ENCODE assay signal across 18 cellular contexts in the genomic region with DNA sequence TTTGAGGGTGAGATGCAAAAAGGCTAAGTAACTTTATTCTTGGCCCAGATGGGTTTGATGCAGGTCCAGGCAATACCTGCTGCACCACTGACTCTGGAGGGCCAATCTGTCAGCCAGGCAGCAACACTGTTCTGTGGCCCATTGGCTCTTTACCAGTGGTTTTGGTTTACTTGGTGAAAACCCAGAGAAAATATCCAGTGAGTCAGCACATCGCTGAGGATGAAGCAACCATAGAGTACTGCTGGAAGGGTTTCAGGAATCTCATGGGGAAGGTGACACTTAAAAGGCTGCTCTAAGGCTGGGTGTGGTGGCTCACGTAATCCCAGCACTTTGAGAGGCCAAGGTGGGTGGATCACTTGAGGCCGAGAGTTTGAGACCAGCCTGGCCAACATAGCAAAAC.
DNase-seq lines count a peak whose midpoint lies in the region; ATAC-seq, FAIRE-seq and TF ChIP-seq lines count a peak whose summit lies in the region.
"Had no signal": no experiment of that assay in that cellular context is flagged by ENCODE, and none has a peak within 500 bp of the region (broad histone marks: within the 10 kb centered on the region; RNA-seq: fewer than 3 reads in every experiment).

No MANE protein-coding gene starts in this region.

- DNase-seq in AG10803 (ENCODE audit: low read depth) (peak; percentile 57), M059J (ENCODE audit: low read depth) (peak; percentile 97), dedifferentiated amniotic fluid mesenchymal stem cell (ENCODE audit: extremely low spot score) (peak; percentile 77), non-pigmented ciliary epithelial cell (ENCODE audit: low read depth) (peak; percentile 66), C1 segment of cervical spinal cord (lab: John Stamatoyannopoulos, UW) (no peak), GM12892 (ENCODE audit: insufficient read length) (no peak), vagina (ENCODE audit: extremely low spot score in 2 of 2) (no peak)
- DNase-seq: activated CD4-positive, CD25-positive, alpha-beta regulatory T cell treated with anti-CD3 and anti-CD28 coated beads, Interleukin-2, amount 50 U/mL, for 72 hours; esophagus squamous epithelium; KBM-7; NCI-H146; NCI-H524 treated with DMSO at 0.1 percent for 48 hours; Peyer's patch had no signal

- intact Hi-C loops in vagina (cut with DNase I), result no loop called here

- no peak for ATAC-seq in GM18498 (IDR thresholded peaks at IDR 0.05; ENCODE audit: unreplicated experiment)

- FAIRE-seq in GM12892 (lab: Jason Lieb, UNC), result no peak
- FAIRE-seq: colon, GM12891 had no signal

- H3K4me3 ChIP-seq in AG10803 (ENCODE audit: low read length) (no peak overlapping the region), vagina (no peak overlapping the region)
- H3K4me3 ChIP-seq: esophagus squamous epithelium, Peyer's patch, skin epidermis had no signal

- H3K9me3 ChIP-seq in vagina, result no peaks in the 10 kb centered on the region
- H3K9me3 ChIP-seq: esophagus squamous epithelium, neutrophil, Peyer's patch had no signal

- H3K27ac ChIP-seq in vagina, result no peak overlapping the region
- H3K27ac ChIP-seq: esophagus squamous epithelium, neutrophil, Peyer's patch, skin epidermis had no signal

- no peaks in the 10 kb centered on the region for H3K36me3 ChIP-seq in vagina
- H3K36me3 ChIP-seq: esophagus squamous epithelium, neutrophil, Peyer's patch had no signal

- H3K27me3 ChIP-seq in vagina, result no peaks in the 10 kb centered on the region
- H3K27me3 ChIP-seq: esophagus squamous epithelium, neutrophil, Peyer's patch had no signal

- no peak for TF ChIP-seq CTCF in AG10803 (conservative IDR thresholded peaks at IDR 0.05; ENCODE audit: low read length)
- no peak for TF ChIP-seq CTCF in vagina (IDR thresholded peaks at IDR 0.05)

- no peaks in the 10 kb centered on the region for H3K4me1 ChIP-seq in vagina
- H3K4me1 ChIP-seq: esophagus squamous epithelium, Peyer's patch had no signal

- no peak for TF ChIP-seq POLR2A in GM12892 (IDR thresholded peaks at IDR 0.05; ENCODE audit: low read depth, low read length)
- TF ChIP-seq POLR2A in vagina (IDR thresholded peaks at IDR 0.05), result no peak

Comparison
In these comparisons a context has a peak if more than half of its experiments do, and no peak if none do; other contexts are left out.
1. DNase-seq: peak in AG10803 (single experiment), M059J (single experiment), dedifferentiated amniotic fluid mesenchymal stem cell (single experiment) and non-pigmented ciliary epithelial cell (single experiment); none in C1 segment of cervical spinal cord (0 of 14), GM12892 (single experiment) and vagina (0 of 2).